Comparison of ENCODE assay signal across 9 cellular contexts in genomic region chr1:33348194-33348593, GRCh38. TPM values are rescaled to one million over a fixed set of nuclear protein-coding genes. Genes with fewer than 3 reads are reported as not detected.
DNase-seq lines count a peak whose midpoint lies in the region; FAIRE-seq and TF ChIP-seq lines count a peak whose summit lies in the region.
"Had no signal": no experiment of that assay in that cellular context is flagged by ENCODE, and none has a peak within 500 bp of the region (broad histone marks: within the 10 kb centered on the region; RNA-seq: fewer than 3 reads in every experiment).

No MANE protein-coding gene starts in this region.

- H3K27me3 ChIP-seq in HL-60 (ENCODE audit: insufficient read depth, poor library complexity, severe bottlenecking), result no peaks in the 10 kb centered on the region

- no peaks in the 10 kb centered on the region for H3K9me3 Mint-ChIP-seq in brain

- peaks cover 49% of the 10 kb centered on the region for H3K36me3 ChIP-seq in mesodermal cell (ENCODE audit: control insufficient read depth, insufficient read depth, low read length)

- TF ChIP-seq CTCF in HL-60 (IDR thresholded peaks at IDR 0.05; ENCODE audit: insufficient read depth, low read length) (no peak), brain (conservative IDR thresholded peaks at IDR 0.05) (no peak), D721Med (IDR thresholded peaks at IDR 0.05; ENCODE audit: insufficient read depth, missing control alignments) (no peak)

- peak overlapping the region; percentile 59 for H3K4me3 ChIP-seq in HL-60 (replicated peaks; ENCODE audit: insufficient read depth, low read length)
- peak overlapping the region; percentile 67 for H3K4me3 ChIP-seq in mesodermal cell (ENCODE audit: extremely low read depth, insufficient read depth, low read length, poor library complexity, severe bottlenecking)

- H3K9me3 ChIP-seq in mesodermal cell (ENCODE audit: control insufficient read depth, low read length), result no peaks in the 10 kb centered on the region

- peak overlapping the region; percentile 88 to 96 (median 95) for H3K4me3 Mint-ChIP-seq in brain

- peaks cover 31% of the 10 kb centered on the region for H3K36me3 Mint-ChIP-seq in brain

- H3K4me1 ChIP-seq in mesodermal cell (ENCODE audit: control insufficient read depth, insufficient read depth, low read length, poor library complexity, severe bottlenecking), result peaks cover 40% of the 10 kb centered on the region

- peaks cover 2% of the 10 kb centered on the region for H3K27me3 Mint-ChIP-seq in brain

- H3K27ac ChIP-seq in HL-60 (replicated peaks) (no peak overlapping the region), mesodermal cell (ENCODE audit: low read depth, low read length, severe bottlenecking) (peak overlapping the region; percentile 86)

- DNase-seq in A172 (ENCODE audit: low spot score) (peak; percentile 29), HL-60 (ENCODE audit: low read depth in 1 of 2, low spot score in 1 of 2) (no peak), NCI-H345 treated with DMSO at 0.1 percent for 48 hours (lab: John Stamatoyannopoulos, UW; ENCODE audit: unreplicated experiment) (no peak), D721Med (ENCODE audit: insufficient read length, low spot score) (no peak), dermis blood vessel endothelial cell (no peak), NCI-H526 treated with DMSO at 0.1 percent for 48 hours (lab: John Stamatoyannopoulos, UW) (no peak)

- WGBS in mesodermal cell (ENCODE audit: insufficient coverage in 2 of 2), 2 experiments, result 42 to 67% methylated on average over 1 to 2 of the region's 2 CpGs

- peaks cover 68% of the 10 kb centered on the region for H3K4me1 Mint-ChIP-seq in brain

- H3K27ac Mint-ChIP-seq in brain, result peak overlapping the region; percentile 91 to 100 (median 97)

- no peak for FAIRE-seq in D721Med (lab: Jason Lieb, UNC)

RNA-seq across cellular contexts. Expression of gene A3GALT2, which starts 27.3 kb away (rescaled TPM):
- not detected in 2 replicates for total RNA-seq in A172 (2014; rRNA removed; shearing (Covaris generic))
- polyA plus RNA-seq in brain (ENCODE audit: insufficient read depth, low read depth, low replicate concordance), result not detected
- polyA plus RNA-seq in mesodermal cell (2013, experiment 1 of 2), result not detected
- not detected for polyA plus RNA-seq in mesodermal cell (2013, experiment 2 of 2)
- total RNA-seq in dermis blood vessel endothelial cell, result not detected in 2 replicates
- total RNA-seq: glomerular endothelial cell had no signal
